In the genomic region with DNA sequence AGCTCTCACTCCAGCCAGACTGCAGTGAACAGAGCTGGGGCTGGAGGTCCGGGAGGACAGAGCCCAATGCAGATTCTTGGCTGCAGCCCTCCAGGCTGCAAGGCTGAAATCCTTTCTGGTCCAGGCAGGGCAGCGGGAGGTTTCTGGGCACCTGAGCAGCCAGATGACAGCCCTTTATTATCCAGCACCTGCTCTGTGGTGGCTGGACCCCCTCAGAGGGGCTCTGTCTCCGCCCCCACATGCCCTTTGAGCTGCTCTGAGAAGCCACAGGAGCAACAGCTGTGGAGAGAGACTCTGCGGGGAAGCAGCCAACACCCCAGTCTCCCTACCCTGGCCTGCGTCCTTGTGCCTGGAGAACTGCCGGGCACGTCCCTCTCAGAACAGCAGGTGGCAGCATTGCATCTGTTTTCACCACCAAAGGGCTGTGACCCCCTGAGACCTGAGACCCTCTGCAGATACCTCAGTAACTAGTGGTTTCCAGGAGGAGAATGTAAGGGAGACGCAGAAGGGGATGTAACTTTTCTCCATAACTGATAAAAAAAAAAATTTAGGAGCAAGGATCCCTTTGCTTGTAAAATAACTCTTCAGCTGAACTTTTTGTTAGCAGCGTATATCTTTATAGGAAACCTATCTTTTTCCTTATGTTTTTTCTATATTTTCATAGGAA, we compare ENCODE assay signal across 8 cellular contexts. TPM values are rescaled to one million over a fixed set of nuclear protein-coding genes. Genes with fewer than 3 reads are reported as not detected.
DNase-seq lines count a peak whose midpoint lies in the region; ATAC-seq, FAIRE-seq and TF ChIP-seq lines count a peak whose summit lies in the region.

No MANE protein-coding gene starts in this region.

- H3K36me3 ChIP-seq in neural progenitor cell, result no peaks in the 10 kb centered on the region

- peak; percentile 92 for TF ChIP-seq CTCF in CD14-positive monocyte (IDR thresholded peaks at IDR 0.05)
- peak; percentile 87 for TF ChIP-seq CTCF in fibroblast of mammary gland (conservative IDR thresholded peaks at IDR 0.05; ENCODE audit: control insufficient read depth, insufficient read depth, low read depth, low read length)
- peak; percentile 92 for TF ChIP-seq CTCF in neural progenitor cell (IDR thresholded peaks at IDR 0.05)

- peak; percentile 89 for FAIRE-seq in HTR-8/SVneo (lab: Jason Lieb, UNC)

- H3K79me2 ChIP-seq in neural progenitor cell (ENCODE audit: low read depth), result peaks cover 13% of the 10 kb centered on the region

- intact Hi-C loops in CD14-positive monocyte (cut with micrococcal nuclease), result loop anchor here (1.0 to 2.0 kb wide), 2 partner anchors 153 to 154 kb away; no protein-coding TSS in a partner anchor

- no peaks in the 10 kb centered on the region for H4K20me1 ChIP-seq in neural progenitor cell (ENCODE audit: low read depth)

- H3K4me3 ChIP-seq in fibroblast of mammary gland (ENCODE audit: control insufficient read depth, low read depth, low read length) (no peak overlapping the region), neural progenitor cell (no peak overlapping the region)

- H3K27ac Mint-ChIP-seq in CD14-positive monocyte, result no peak overlapping the region
- H3K27ac Mint-ChIP-seq in neural progenitor cell, result no peak overlapping the region

- H3F3A ChIP-seq in neural progenitor cell (ENCODE audit: low read depth), result peaks cover 34% of the 10 kb centered on the region

- peaks cover 1% of the 10 kb centered on the region in 2 donors for H3K36me3 Mint-ChIP-seq in CD14-positive monocyte
- peaks cover 3% of the 10 kb centered on the region for H3K36me3 Mint-ChIP-seq in neural progenitor cell

- no peak overlapping the region for H3K27ac ChIP-seq in neural progenitor cell

- no peak overlapping the region for H2AFZ ChIP-seq in neural progenitor cell (replicated peaks)

- H3K9me3 Mint-ChIP-seq in CD14-positive monocyte (no peaks in the 10 kb centered on the region), neural progenitor cell (no peaks in the 10 kb centered on the region)

- H3K4me1 Mint-ChIP-seq in CD14-positive monocyte (peaks cover 32% of the 10 kb centered on the region), neural progenitor cell (peaks cover 31% of the 10 kb centered on the region)

- H3K4me2 ChIP-seq in neural progenitor cell, result no peak overlapping the region

- peaks cover 0 to 2% (median 0%) of the 10 kb centered on the region in 3 donors for H3K27me3 Mint-ChIP-seq in CD14-positive monocyte (ENCODE audit: low read depth in 3 of 3)
- peaks cover 8% of the 10 kb centered on the region for H3K27me3 Mint-ChIP-seq in neural progenitor cell (ENCODE audit: insufficient read depth, low read depth)

- H3K4me1 ChIP-seq in neural progenitor cell, result peaks cover 11% of the 10 kb centered on the region

- H3K9me3 ChIP-seq in neural progenitor cell (ENCODE audit: low read depth), result no peaks in the 10 kb centered on the region

- no peak for ATAC-seq in GM19395 (IDR thresholded peaks at IDR 0.05; ENCODE audit: unreplicated experiment)

- no peak overlapping the region for H3K4me3 Mint-ChIP-seq in CD14-positive monocyte
- H3K4me3 Mint-ChIP-seq in neural progenitor cell, result no peak overlapping the region

- DNase-seq in CD14-positive monocyte (ENCODE audit: low spot score) (peak; percentile 60), HTR-8/SVneo (ENCODE audit: insufficient read length, low spot score) (peak; percentile 90), OCI-M1 (lab: John Stamatoyannopoulos, UW) (peak; percentile 78), activated T-cell treated with anti-CD3 and anti-CD28 coated beads for 48 hours (ENCODE audit: low read depth) (peak; percentile 55), fibroblast of mammary gland (ENCODE audit: low read depth) (peak; percentile 56), neural progenitor cell (ENCODE audit: low spot score) (peak; percentile 92), stromal cell of bone marrow (ENCODE audit: low read depth) (peak; percentile 26)

- no peaks in the 10 kb centered on the region for H3K27me3 ChIP-seq in neural progenitor cell

- no peak overlapping the region for H3K9ac ChIP-seq in neural progenitor cell

RNA-seq across cellular contexts. Expression of gene CNP, which starts 3.7 kb away (rescaled TPM):
- 10 to 100 TPM; 47.0 to 50.2 TPM for polyA plus RNA-seq in CD14-positive monocyte
- total RNA-seq in neural progenitor cell (ENCODE audit: low replicate concordance), result 38.6 and 70.3 TPM in 2 replicates

RNA-seq across cellular contexts. Expression of gene ODAD4, which starts 32.5 kb away (rescaled TPM):
- under 1 TPM; 0.23 to 0.28 TPM for polyA plus RNA-seq in CD14-positive monocyte
- 4.1 and 4.6 TPM in 2 replicates for total RNA-seq in neural progenitor cell (ENCODE audit: low replicate concordance)

RNA-seq across cellular contexts. Expression of gene ACLY, which starts 44.1 kb away (rescaled TPM):
- 10 to 100 TPM; 41.0 to 48.3 TPM for polyA plus RNA-seq in CD14-positive monocyte
- total RNA-seq in neural progenitor cell (ENCODE audit: low replicate concordance), result 221 and 273 TPM in 2 replicates

RNA-seq across cellular contexts. Expression of gene DNAJC7, which starts 54.3 kb away (rescaled TPM):
- 10 to 100 TPM; 59.6 to 79.7 TPM for polyA plus RNA-seq in CD14-positive monocyte
- total RNA-seq in neural progenitor cell (ENCODE audit: low replicate concordance), result 80.7 and 92.5 TPM in 2 replicates

RNA-seq across cellular contexts. Expression of gene NKIRAS2, which starts 57.0 kb away (rescaled TPM):
- polyA plus RNA-seq in CD14-positive monocyte, result 10 to 100 TPM; 51.1 to 69.9 TPM
- 23.7 and 50.1 TPM in 2 replicates for total RNA-seq in neural progenitor cell (ENCODE audit: low replicate concordance)

Comparison
In these comparisons a context has a peak if more than half of its experiments do, and no peak if none do; other contexts are left out.
1. DNase-seq: peak in every context shown above with its lines; median percentile 92 in neural progenitor cell; 90 in HTR-8/SVneo; 78 in OCI-M1; 60 in CD14-positive monocyte; 56 in fibroblast of mammary gland; 55 in activated T-cell treated with anti-CD3 and anti-CD28 coated beads for 48 hours; 26 in stromal cell of bone marrow.